22 cellular contexts compared by ENCODE assay signal in genomic region chr1:115185351-115185750, GRCh38.
DNase-seq lines count a peak whose midpoint lies in the region; ATAC-seq and TF ChIP-seq lines count a peak whose summit lies in the region.
"Had no signal": no experiment of that assay in that cellular context is flagged by ENCODE, and none has a peak within 500 bp of the region (broad histone marks: within the 10 kb centered on the region; RNA-seq: fewer than 3 reads in every experiment).

No MANE protein-coding gene starts in this region.

- no peak for ATAC-seq in activated T-cell treated with anti-CD3 and anti-CD28 coated beads, Interleukin-2, amount 50 U/mL, for 72 hours (replicated peaks in 1 of 2)
- peak in 1 of 2 donors; percentile 19 for ATAC-seq in right cardiac atrium
- ATAC-seq in HG03159 (IDR thresholded peaks at IDR 0.05; ENCODE audit: unreplicated experiment), result no peak
- ATAC-seq: T-cell had no signal

- WGBS in right cardiac atrium, result 74% methylated on average over 4 of the region's 4 CpGs

- peak overlapping the region; percentile 6 to 54 for H3K4me3 Mint-ChIP-seq in activated T-cell treated with anti-CD3 and anti-CD28 coated beads, Interleukin-2, amount 50 U/mL, for 72 hours
- no peak overlapping the region for H3K4me3 Mint-ChIP-seq in activated T-helper 1 cell treated with anti-CD3 and anti-CD28 coated beads, Interleukin-12 subunit alpha, Interleukin-12 subunit beta, Interleukin-2, Interleukin-4 antibody, amounts not matched to agents 30 ng/mL and 10 ng/mL and 1 ng/mL, durations not matched to agents 14 hours and 24 hours and 36 hours
- H3K4me3 Mint-ChIP-seq: activated naive CD4-positive, alpha-beta T cell treated with anti-CD3 and anti-CD28 coated beads, Interleukin-2, amount 50 U/mL, for 24 hours; brain; CD4-positive, alpha-beta T cell; nephron progenitor cell; T-cell had no signal

- H3K4me3 ChIP-seq in right cardiac atrium (ENCODE audit: low read length) (no peak overlapping the region), uterus (no peak overlapping the region)
- H3K4me3 ChIP-seq: smooth muscle cell had no signal

- peak overlapping the region; percentile 93 for H3K27ac ChIP-seq in right cardiac atrium (ENCODE audit: low read length)
- peak overlapping the region; percentile 58 to 75 for H3K27ac ChIP-seq in uterus

- intact Hi-C loops in activated T-helper 1 cell treated with anti-CD3 and anti-CD28 coated beads, Interleukin-12 subunit alpha, Interleukin-12 subunit beta, Interleukin-2, Interleukin-4 antibody, amounts not matched to agents 30 ng/mL and 10 ng/mL and 1 ng/mL, durations not matched to agents 14 hours and 24 hours and 36 hours (cut with micrococcal nuclease), result loop anchor here (2.0 kb wide), 1 partner anchor 17 kb away; no protein-coding TSS in a partner anchor
- intact Hi-C loops in right cardiac atrium (cut with DNase I) (no loop called here), uterus (cut with DNase I; ENCODE audit: low total_unique reads) (no loop called here)

- no peak overlapping the region for H3K27ac Mint-ChIP-seq in activated T-cell treated with anti-CD3 and anti-CD28 coated beads, Interleukin-2, amount 50 U/mL, for 72 hours
- peak overlapping the region; percentile 83 for H3K27ac Mint-ChIP-seq in activated T-helper 1 cell treated with anti-CD3 and anti-CD28 coated beads, Interleukin-12 subunit alpha, Interleukin-12 subunit beta, Interleukin-2, Interleukin-4 antibody, amounts not matched to agents 30 ng/mL and 10 ng/mL and 1 ng/mL, durations not matched to agents 14 hours and 24 hours and 36 hours
- H3K27ac Mint-ChIP-seq: activated naive CD4-positive, alpha-beta T cell treated with anti-CD3 and anti-CD28 coated beads, Interleukin-2, amount 50 U/mL, for 24 hours; CD4-positive, alpha-beta T cell; T-cell had no signal

- H3K4me1 ChIP-seq in right cardiac atrium (ENCODE audit: control insufficient read depth, insufficient read depth, low read length) (peaks cover 4% of the 10 kb centered on the region), uterus (peaks cover 0 to 6% of the 10 kb centered on the region in 2 donors)

- H3K4me1 Mint-ChIP-seq in activated T-cell treated with anti-CD3 and anti-CD28 coated beads, Interleukin-2, amount 50 U/mL, for 72 hours (ENCODE audit: low read depth), result peaks cover 11% of the 10 kb centered on the region
- H3K4me1 Mint-ChIP-seq in activated T-helper 1 cell treated with anti-CD3 and anti-CD28 coated beads, Interleukin-12 subunit alpha, Interleukin-12 subunit beta, Interleukin-2, Interleukin-4 antibody, amounts not matched to agents 30 ng/mL and 10 ng/mL and 1 ng/mL, durations not matched to agents 14 hours and 24 hours and 36 hours (ENCODE audit: low read depth), result peaks cover 17% of the 10 kb centered on the region
- H3K4me1 Mint-ChIP-seq: activated naive CD4-positive, alpha-beta T cell treated with anti-CD3 and anti-CD28 coated beads, Interleukin-2, amount 50 U/mL, for 24 hours; T-cell had no signal

- no peaks in the 10 kb centered on the region for H3K36me3 ChIP-seq in uterus

- peaks cover 28% of the 10 kb centered on the region for H3K27me3 Mint-ChIP-seq in activated T-cell treated with anti-CD3 and anti-CD28 coated beads, Interleukin-2, amount 50 U/mL, for 72 hours (ENCODE audit: low read depth)
- H3K27me3 Mint-ChIP-seq in activated T-helper 1 cell treated with anti-CD3 and anti-CD28 coated beads, Interleukin-12 subunit alpha, Interleukin-12 subunit beta, Interleukin-2, Interleukin-4 antibody, amounts not matched to agents 30 ng/mL and 10 ng/mL and 1 ng/mL, durations not matched to agents 14 hours and 24 hours and 36 hours (ENCODE audit: insufficient read depth), result no peaks in the 10 kb centered on the region
- H3K27me3 Mint-ChIP-seq: activated naive CD4-positive, alpha-beta T cell treated with anti-CD3 and anti-CD28 coated beads, Interleukin-2, amount 50 U/mL, for 24 hours; brain; CD4-positive, alpha-beta T cell had no signal

- no peaks in the 10 kb centered on the region for H3K9me3 Mint-ChIP-seq in activated T-cell treated with anti-CD3 and anti-CD28 coated beads, Interleukin-2, amount 50 U/mL, for 72 hours
- no peaks in the 10 kb centered on the region for H3K9me3 Mint-ChIP-seq in activated T-helper 1 cell treated with anti-CD3 and anti-CD28 coated beads, Interleukin-12 subunit alpha, Interleukin-12 subunit beta, Interleukin-2, Interleukin-4 antibody, amounts not matched to agents 30 ng/mL and 10 ng/mL and 1 ng/mL, durations not matched to agents 14 hours and 24 hours and 36 hours
- H3K9me3 Mint-ChIP-seq: activated naive CD4-positive, alpha-beta T cell treated with anti-CD3 and anti-CD28 coated beads, Interleukin-2, amount 50 U/mL, for 24 hours; brain; CD4-positive, alpha-beta T cell; nephron progenitor cell; T-cell had no signal

- DNase-seq in activated T-cell treated with anti-CD3 and anti-CD28 coated beads, Interleukin-2, amount 50 U/mL, for 72 hours, result no peak
- no peak for DNase-seq in activated T-cell treated with anti-CD3 and anti-CD28 coated beads, Interleukin-2, amount 50 U/mL, for 48 hours
- DNase-seq in activated T-helper 1 cell treated with anti-CD3 and anti-CD28 coated beads, Interleukin-12 subunit alpha, Interleukin-12 subunit beta, Interleukin-2, Interleukin-4 antibody, amounts not matched to agents 30 ng/mL and 10 ng/mL and 1 ng/mL, durations not matched to agents 14 hours and 24 hours and 36 hours (ENCODE audit: low spot score), result no peak
- DNase-seq in right cardiac atrium (peak in 1 of 3 donors; percentile 61), uterus (no peak), HuH-7 (ENCODE audit: low spot score) (no peak), NCI-H345 treated with DMSO at 0.1 percent for 48 hours (lab: John Stamatoyannopoulos, UW; ENCODE audit: unreplicated experiment) (no peak)
- DNase-seq: activated CD4-positive, alpha-beta T cell treated with anti-CD3 and anti-CD28 coated beads, Interleukin-2, amount 50 U/mL, for 4 hours; CD4-positive, alpha-beta T cell; DMS53; KBM-7; kidney; NCI-H1048; NCI-H2081; NCI-H446 treated with DMSO at 0.1 percent for 48 hours; nephron progenitor cell; stimulated activated CD4-positive, alpha-beta T cell treated with anti-CD3 and anti-CD28 coated beads, Interleukin-4, amount 100 ng/mL, for 24 hours; T-cell had no signal

- H3K27me3 ChIP-seq in right cardiac atrium (ENCODE audit: control insufficient read depth, insufficient read depth), result no peaks in the 10 kb centered on the region
- no peaks in the 10 kb centered on the region for H3K27me3 ChIP-seq in uterus

- H3K36me3 Mint-ChIP-seq in activated T-cell treated with anti-CD3 and anti-CD28 coated beads, Interleukin-2, amount 50 U/mL, for 72 hours (ENCODE audit: insufficient read depth in 2 of 2), result no peaks in the 10 kb centered on the region
- no peaks in the 10 kb centered on the region for H3K36me3 Mint-ChIP-seq in activated T-helper 1 cell treated with anti-CD3 and anti-CD28 coated beads, Interleukin-12 subunit alpha, Interleukin-12 subunit beta, Interleukin-2, Interleukin-4 antibody, amounts not matched to agents 30 ng/mL and 10 ng/mL and 1 ng/mL, durations not matched to agents 14 hours and 24 hours and 36 hours (ENCODE audit: low read depth)
- H3K36me3 Mint-ChIP-seq: activated naive CD4-positive, alpha-beta T cell treated with anti-CD3 and anti-CD28 coated beads, Interleukin-2, amount 50 U/mL, for 24 hours; brain; T-cell had no signal

- no peak for TF ChIP-seq CTCF in uterus (IDR thresholded peaks at IDR 0.05)

- no peak for TF ChIP-seq POLR2A in uterus (IDR thresholded peaks at IDR 0.05)

- no peaks in the 10 kb centered on the region for H3K9me3 ChIP-seq in right cardiac atrium (ENCODE audit: control insufficient read depth, low read length)
- H3K9me3 ChIP-seq in uterus, result no peaks in the 10 kb centered on the region
